In genomic region chr12:2477009-2477766, GRCh38 we compare ENCODE assay signal across 16 cellular contexts.
"Had no signal": no experiment of that assay in that cellular context is flagged by ENCODE, and none has a peak within 500 bp of the region (broad histone marks: within the 10 kb centered on the region; RNA-seq: fewer than 3 reads in every experiment).

No MANE protein-coding gene starts in this region.

- H3K27ac Mint-ChIP-seq: activated B cell treated with CpG ODN at 0.5 μM for 24 hours; activated naive CD8-positive, alpha-beta T cell treated with anti-CD3 and anti-CD28 coated beads, Interleukin-2, amount 10 ng/mL, durations not matched to agents 7 days and 5 days; activated T-helper 2 cell treated with anti-CD3 and anti-CD28 coated beads, Interferon-gamma antibody, Interleukin-2, Interleukin-4, amounts not matched to agents 10 μg/mL and 5 μg/mL and 100 μg/mL, durations not matched to agents 14 hours and 24 hours and 36 hours; nephron progenitor cell; stimulated activated naive CD8-positive, alpha-beta T cell treated with anti-CD3 and anti-CD28 coated beads, Interleukin-15, Interleukin-2, amounts not matched to agents 100 ng/mL and 50 ng/mL, for 24 hours; T-cell had no signal

- H3K9me3 Mint-ChIP-seq: activated naive CD8-positive, alpha-beta T cell treated with anti-CD3 and anti-CD28 coated beads, Interleukin-2, amount 10 ng/mL, durations not matched to agents 7 days and 5 days; activated T-helper 2 cell treated with anti-CD3 and anti-CD28 coated beads, Interferon-gamma antibody, Interleukin-2, Interleukin-4, amounts not matched to agents 10 μg/mL and 5 μg/mL and 100 μg/mL, durations not matched to agents 14 hours and 24 hours and 36 hours; stimulated activated naive CD8-positive, alpha-beta T cell treated with anti-CD3 and anti-CD28 coated beads, Interleukin-15, Interleukin-2, amounts not matched to agents 100 ng/mL and 50 ng/mL, for 24 hours; T-cell had no signal

- H3K36me3 Mint-ChIP-seq: activated naive CD8-positive, alpha-beta T cell treated with anti-CD3 and anti-CD28 coated beads, Interleukin-2, amount 10 ng/mL, durations not matched to agents 7 days and 5 days; T-cell had no signal

- DNase-seq: activated B cell treated with CpG ODN at 0.5 μM for 24 hours; activated naive CD4-positive, alpha-beta T cell treated with Interleukin-2 at 50 U/mL for 16 hours; activated naive CD8-positive, alpha-beta T cell treated with anti-CD3 and anti-CD28 coated beads, Interleukin-2, amount 10 ng/mL, durations not matched to agents 7 days and 5 days; amniotic stem cell; colonic mucosa; nephron progenitor cell; pancreas; psoas muscle; spleen; stimulated activated CD4-positive, alpha-beta T cell treated with anti-CD3 and anti-CD28 coated beads, Interleukin-4, amount 100 ng/mL, for 4 hours; substantia nigra; T-cell; T-helper 9 cell; thyroid gland had no signal

- ATAC-seq: pancreas, psoas muscle, T-cell had no signal
